10 cellular contexts compared by ENCODE assay signal in genomic region chr6:129252377-129253071, GRCh38.
DNase-seq lines count a peak whose midpoint lies in the region; ATAC-seq and TF ChIP-seq lines count a peak whose summit lies in the region.
"Had no signal": no experiment of that assay in that cellular context is flagged by ENCODE, and none has a peak within 500 bp of the region (broad histone marks: within the 10 kb centered on the region; RNA-seq: fewer than 3 reads in every experiment).

No MANE protein-coding gene starts in this region.

- intact Hi-C loops in left ventricle myocardium inferior (cut with micrococcal nuclease) (loop anchor here (5.0 kb wide), 1 partner anchor 445 kb away; no protein-coding TSS in a partner anchor), left ventricle myocardium superior (cut with micrococcal nuclease) (no loop called here), ovary (cut with DNase I) (loop anchor here in 1 of 4 donors (5.0 kb wide), 1 partner anchor 525 kb away; no protein-coding TSS in a partner anchor)

- H3K9me3 ChIP-seq in left ventricle myocardium inferior (replicated peaks), result no peaks in the 10 kb centered on the region
- no peaks in the 10 kb centered on the region for H3K9me3 ChIP-seq in RWPE2 (ENCODE audit: severe bottlenecking)
- no peaks in the 10 kb centered on the region for H3K9me3 ChIP-seq in ovary
- H3K9me3 ChIP-seq in endodermal cell (ENCODE audit: control insufficient read depth, low read length), result no peaks in the 10 kb centered on the region
- H3K9me3 ChIP-seq: upper lobe of left lung had no signal

- H3K4me1 ChIP-seq in left ventricle myocardium inferior (peaks cover 63% of the 10 kb centered on the region), RWPE2 (ENCODE audit: insufficient read depth, poor library complexity, severe bottlenecking) (peaks cover 6% of the 10 kb centered on the region), ovary (ENCODE audit: insufficient read depth) (no peaks in the 10 kb centered on the region), endodermal cell (ENCODE audit: control insufficient read depth, insufficient read depth, low read length) (no peaks in the 10 kb centered on the region)
- H3K4me1 ChIP-seq: upper lobe of left lung had no signal

- H3K27ac Mint-ChIP-seq in endodermal cell, result no peak overlapping the region

- H3K4me3 ChIP-seq in left ventricle myocardium inferior, result no peak overlapping the region
- H3K4me3 ChIP-seq in RWPE2 (ENCODE audit: severe bottlenecking), result no peak overlapping the region
- no peak overlapping the region for H3K4me3 ChIP-seq in ovary
- H3K4me3 ChIP-seq in endodermal cell (ENCODE audit: low read length), result no peak overlapping the region
- H3K4me3 ChIP-seq: upper lobe of left lung had no signal

- WGBS in ovary, 3 donors, result 60 to 65% (median 62%) methylated on average over 6 of the region's 6 CpGs
- 64 to 70% methylated on average over 4 to 6 of the region's 6 CpGs for WGBS in endodermal cell (ENCODE audit: insufficient coverage in 1 of 2, insufficient read length in 1 of 2), 2 experiments

- TF ChIP-seq POLR2A in ovary (IDR thresholded peaks at IDR 0.05), result no peak

- H3K36me3 Mint-ChIP-seq in endodermal cell (ENCODE audit: low read depth), result no peaks in the 10 kb centered on the region

- no peak for DNase-seq in left ventricle myocardium inferior
- DNase-seq in left ventricle myocardium superior, result no peak
- no peak for DNase-seq in RWPE2 (ENCODE audit: low spot score)
- DNase-seq in iris pigment epithelial cell (ENCODE audit: low read depth), result peak; percentile 49
- DNase-seq in ovary, result no peak
- no peak for DNase-seq in endodermal cell
- no peak for DNase-seq in GDM1 (lab: John Stamatoyannopoulos, UW)
- DNase-seq: kidney had no signal

- no peak overlapping the region for H3K9ac ChIP-seq in endodermal cell (ENCODE audit: extremely low read depth, low read length, poor library complexity, severe bottlenecking)

- TF ChIP-seq CTCF in left ventricle myocardium inferior (IDR thresholded peaks at IDR 0.05; ENCODE audit: borderline replicate concordance), result peak; percentile 2
- peak; percentile 65 for TF ChIP-seq CTCF in RWPE2 (IDR thresholded peaks at IDR 0.05; ENCODE audit: poor library complexity, severe bottlenecking)
- no peak for TF ChIP-seq CTCF in ovary (IDR thresholded peaks at IDR 0.05)
- TF ChIP-seq CTCF in endodermal cell (conservative IDR thresholded peaks at IDR 0.05), result no peak

- no peaks in the 10 kb centered on the region for H3K9me3 Mint-ChIP-seq in endodermal cell

- H3K27me3 ChIP-seq in left ventricle myocardium inferior (ENCODE audit: low read depth) (no peaks in the 10 kb centered on the region), RWPE2 (ENCODE audit: insufficient read depth, poor library complexity, severe bottlenecking) (no peaks in the 10 kb centered on the region), ovary (no peaks in the 10 kb centered on the region), endodermal cell (ENCODE audit: control insufficient read depth, insufficient read depth, low read length, poor library complexity, severe bottlenecking) (no peaks in the 10 kb centered on the region)
- H3K27me3 ChIP-seq: upper lobe of left lung had no signal

- H3K27ac ChIP-seq in left ventricle myocardium inferior (replicated peaks), result no peak overlapping the region
- H3K27ac ChIP-seq in RWPE2 (ENCODE audit: poor library complexity, severe bottlenecking), result no peak overlapping the region
- no peak overlapping the region for H3K27ac ChIP-seq in ovary
- H3K27ac ChIP-seq in endodermal cell (ENCODE audit: low read depth, low read length), result no peak overlapping the region
- H3K27ac ChIP-seq: upper lobe of left lung had no signal

- H3K4me1 Mint-ChIP-seq in endodermal cell, result peaks cover 13% of the 10 kb centered on the region

- no peak for ATAC-seq in left ventricle myocardium superior
- ATAC-seq in RWPE2 (ENCODE audit: low read depth), result no peak
- no peak for ATAC-seq in HG03159 (IDR thresholded peaks at IDR 0.05; ENCODE audit: unreplicated experiment)

- no peak for TF ChIP-seq EP300 in ovary (IDR thresholded peaks at IDR 0.05)

- no peaks in the 10 kb centered on the region for H3K27me3 Mint-ChIP-seq in endodermal cell (ENCODE audit: insufficient read depth)

- H3K36me3 ChIP-seq in left ventricle myocardium inferior, result peaks cover 21% of the 10 kb centered on the region
- H3K36me3 ChIP-seq in RWPE2 (ENCODE audit: low read depth), result no peaks in the 10 kb centered on the region
- H3K36me3 ChIP-seq in ovary, result no peaks in the 10 kb centered on the region
- no peaks in the 10 kb centered on the region for H3K36me3 ChIP-seq in endodermal cell (ENCODE audit: control insufficient read depth, insufficient read depth, low read length)
- H3K36me3 ChIP-seq: upper lobe of left lung had no signal

- H3K4me3 Mint-ChIP-seq in endodermal cell, result no peak overlapping the region

Comparison
In these comparisons a context has a peak if more than half of its experiments do, and no peak if none do; other contexts are left out.
1. CTCF ChIP-seq: peak in left ventricle myocardium inferior (single experiment) and RWPE2 (single experiment); none in ovary (0 of 3) and endodermal cell (single experiment).